Comparison of ENCODE assay signal across 1 cellular context in the genomic region with DNA sequence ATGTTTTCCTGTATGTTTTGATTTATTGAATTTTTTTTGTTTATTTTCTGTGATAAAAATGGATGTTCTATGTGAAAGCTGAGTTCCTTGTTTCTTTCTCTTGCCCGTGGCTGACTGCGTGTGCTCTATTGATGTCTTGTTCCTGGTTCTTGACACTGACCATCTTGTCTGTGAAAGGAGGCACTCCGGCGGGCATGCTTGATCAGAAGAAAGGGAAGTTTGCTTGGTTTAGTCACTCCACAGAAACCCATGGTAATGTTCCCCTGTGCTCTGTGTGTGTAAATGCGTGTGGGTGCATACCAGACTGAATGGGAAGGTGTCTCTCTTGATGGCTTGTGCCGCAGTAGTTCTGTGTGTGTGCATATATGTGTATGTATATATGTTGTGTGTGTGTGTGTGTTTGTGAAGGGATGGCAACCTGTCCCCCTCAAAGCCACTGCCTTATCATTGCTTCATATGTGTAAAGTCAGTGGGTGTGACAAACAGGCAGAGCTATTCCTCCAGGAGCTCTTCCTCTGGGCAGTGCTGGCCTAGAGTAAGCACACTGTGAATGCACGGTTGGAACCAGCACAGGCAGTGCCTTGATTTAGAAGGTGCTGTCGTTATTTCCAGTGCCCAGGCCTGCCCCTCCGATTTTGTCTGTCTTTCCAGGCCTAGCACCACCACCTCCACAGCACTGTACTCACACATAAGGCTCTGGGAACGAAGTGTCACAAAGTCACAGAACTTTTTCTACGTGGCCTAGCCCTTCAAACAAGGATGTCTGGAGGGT.
TF ChIP-seq lines count a peak whose summit lies in the region.

No MANE protein-coding gene starts in this region.

TF ChIP-seq in GM23338, 12 proteins besides CTCF, POLR2A, EP300 and RAD21 (continued from another document):
- TF ChIP-seq, protein P1, sequence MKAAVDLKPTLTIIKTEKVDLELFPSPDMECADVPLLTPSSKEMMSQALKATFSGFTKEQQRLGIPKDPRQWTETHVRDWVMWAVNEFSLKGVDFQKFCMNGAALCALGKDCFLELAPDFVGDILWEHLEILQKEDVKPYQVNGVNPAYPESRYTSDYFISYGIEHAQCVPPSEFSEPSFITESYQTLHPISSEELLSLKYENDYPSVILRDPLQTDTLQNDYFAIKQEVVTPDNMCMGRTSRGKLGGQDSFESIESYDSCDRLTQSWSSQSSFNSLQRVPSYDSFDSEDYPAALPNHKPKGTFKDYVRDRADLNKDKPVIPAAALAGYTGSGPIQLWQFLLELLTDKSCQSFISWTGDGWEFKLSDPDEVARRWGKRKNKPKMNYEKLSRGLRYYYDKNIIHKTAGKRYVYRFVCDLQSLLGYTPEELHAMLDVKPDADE (IDR thresholded peaks at IDR 0.05), result no peak
